Comparison of ENCODE assay signal across 8 cellular contexts in the genomic region with DNA sequence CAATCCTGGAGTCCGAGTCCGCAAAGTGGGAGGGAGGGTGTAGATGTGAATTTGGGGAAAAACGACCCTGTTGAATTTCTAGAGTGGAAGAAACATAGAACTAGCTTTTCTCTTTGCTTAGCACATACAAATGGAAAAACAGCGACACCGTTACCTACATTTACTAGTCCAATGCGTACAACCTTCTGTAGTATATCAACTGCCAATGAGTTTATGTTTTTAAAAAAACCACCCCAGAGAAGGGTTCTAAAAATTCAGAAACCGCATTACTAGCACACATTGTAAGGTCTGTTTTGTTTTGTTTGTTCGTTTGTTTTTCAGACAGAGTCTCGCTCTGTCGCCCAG. TPM values are rescaled to one million over a fixed set of nuclear protein-coding genes. Genes with fewer than 3 reads are reported as not detected.
DNase-seq lines count a peak whose midpoint lies in the region; ATAC-seq, FAIRE-seq and TF ChIP-seq lines count a peak whose summit lies in the region.

No MANE protein-coding gene starts in this region.

- peak overlapping the region; percentile 95 to 100 (median 98) for H3K4me3 Mint-ChIP-seq in brain

- TF ChIP-seq RAD21 in SK-N-SH (IDR thresholded peaks at IDR 0.05; ENCODE audit: low read length), result no peak

- peaks cover 29% of the 10 kb centered on the region for H3K4me1 Mint-ChIP-seq in brain

- no peak for TF ChIP-seq EP300 in SK-N-SH (IDR thresholded peaks at IDR 0.05; ENCODE audit: borderline replicate concordance in 1 of 2, low read depth in 1 of 2, low read length in 1 of 2)

- H3K27me3 Mint-ChIP-seq in brain, result peaks cover 17% of the 10 kb centered on the region

- peaks cover 3% of the 10 kb centered on the region; the same call in 1 of the 2 replicates for H4K20me1 ChIP-seq in SK-N-SH (ENCODE audit: insufficient read depth)

- ATAC-seq in SK-N-SH treated with all-trans-retinoic acid at 6 μM for 48 hours (no peak), HG03135 (IDR thresholded peaks at IDR 0.05; ENCODE audit: unreplicated experiment) (peak; percentile 25)

- CTCF ChIA-PET in SK-N-SH (lab: Yijun Ruan, JAX), result no interaction called here

- WGBS in SK-N-SH (ENCODE audit: low lambda C conversion rate), result 25% methylated on average over 10 of the region's 10 CpGs

- POLR2A ChIA-PET in SK-N-SH (lab: Yijun Ruan, JAX), result no interaction called here

- H3K27me3 ChIP-seq in SK-N-SH (ENCODE audit: insufficient read depth) (no peaks in the 10 kb centered on the region), mucosa of stomach (ENCODE audit: control insufficient read depth, insufficient read depth, low read length) (no peaks in the 10 kb centered on the region)

- DNase-seq in SK-N-SH (no peak), RCC 7860 (ENCODE audit: low spot score) (no peak), NCI-H748 (lab: John Stamatoyannopoulos, UW; ENCODE audit: unreplicated experiment) (no peak)
- no peak for DNase-seq in activated effector memory CD4-positive, alpha-beta T cell treated with Interleukin-2 at 50 U/mL for 16 hours

- peaks cover 5% of the 10 kb centered on the region for H3F3A ChIP-seq in SK-N-SH (replicated peaks; ENCODE audit: insufficient read depth)

- peak overlapping the region; percentile 78 to 85 for H3K4me3 ChIP-seq in SK-N-SH (ENCODE audit: low read depth in 2 of 2, low read length in 1 of 2)
- peak overlapping the region; percentile 85 for H3K4me3 ChIP-seq in mucosa of stomach (ENCODE audit: low read length)

- H3K36me3 Mint-ChIP-seq in brain, result peaks cover 42% of the 10 kb centered on the region

- peak overlapping the region; percentile 98 for H2AFZ ChIP-seq in SK-N-SH (ENCODE audit: low read depth)

- no peaks in the 10 kb centered on the region; a peak in 1 of 4 replicates for H3K4me1 ChIP-seq in SK-N-SH (ENCODE audit: control insufficient read depth in 1 of 2, insufficient read depth in 2 of 2, low read depth in 1 of 2, low read length in 1 of 2)
- H3K4me1 ChIP-seq in mucosa of stomach (ENCODE audit: control insufficient read depth, insufficient read depth, low read length), result no peaks in the 10 kb centered on the region

- no peaks in the 10 kb centered on the region for H3K9me2 ChIP-seq in SK-N-SH

- H3K79me2 ChIP-seq in SK-N-SH (ENCODE audit: insufficient read depth), result peaks cover 46% of the 10 kb centered on the region

- TF ChIP-seq CTCF in SK-N-SH (IDR thresholded peaks at IDR 0.05), result no peak
- no peak for TF ChIP-seq CTCF in brain (conservative IDR thresholded peaks at IDR 0.05)

- peak overlapping the region; percentile 21 to 36; a peak in 2 of 4 replicates for H3K27ac ChIP-seq in SK-N-SH (ENCODE audit: low read depth in 2 of 2, low read length in 1 of 2)

- H3K4me2 ChIP-seq in SK-N-SH, result peak overlapping the region; percentile 80

- H3K27ac Mint-ChIP-seq in brain, result peak overlapping the region; percentile 97 to 99 (median 98)

- H3K9ac ChIP-seq in SK-N-SH (peak overlapping the region; percentile 20; the same call in 1 of the 2 replicates), mucosa of stomach (ENCODE audit: low read length) (peak overlapping the region; percentile 24)

- H3K9me3 ChIP-seq in SK-N-SH (no peaks in the 10 kb centered on the region), mucosa of stomach (ENCODE audit: control insufficient read depth, low read length) (no peaks in the 10 kb centered on the region)

- H3K36me3 ChIP-seq in SK-N-SH (replicated peaks in 1 of 2; ENCODE audit: control insufficient read depth in 1 of 2, insufficient read depth in 2 of 2, low read length in 1 of 2), result peaks cover 0 to 7% of the 10 kb centered on the region in 2 experiments
- no peaks in the 10 kb centered on the region for H3K36me3 ChIP-seq in mucosa of stomach (ENCODE audit: control insufficient read depth, insufficient read depth, low read length)

- no peak for FAIRE-seq in RCC 7860 (lab: Jason Lieb, UNC)

- H3K9me3 Mint-ChIP-seq in brain, result peaks cover 4 to 27% (median 12%) of the 10 kb centered on the region in 5 experiments

TF ChIP-seq in SK-N-SH, 30 proteins besides CTCF, POLR2A, EP300 and RAD21 (continues in another document):
- TF ChIP-seq RXRA (IDR thresholded peaks at IDR 0.05; ENCODE audit: borderline replicate concordance, low read depth) (no peak), RCOR1 (IDR thresholded peaks at IDR 0.05; ENCODE audit: low read length) (no peak), ELF1 (IDR thresholded peaks at IDR 0.05) (no peak), TEAD4 (IDR thresholded peaks at IDR 0.05; ENCODE audit: borderline replicate concordance, insufficient read depth) (no peak), FOSL2 (IDR thresholded peaks at IDR 0.05; ENCODE audit: borderline replicate concordance, low read depth) (no peak), POLR2AphosphoS5 (IDR thresholded peaks at IDR 0.05; ENCODE audit: low read depth, low read length) (no peak), TAF1 (IDR thresholded peaks at IDR 0.05; ENCODE audit: borderline replicate concordance, low read depth, low read length) (no peak), FOXJ3 (CRISPR knock-in tag; IDR thresholded peaks at IDR 0.05) (no peak), MXI1 (IDR thresholded peaks at IDR 0.05; ENCODE audit: low read depth, low read length) (no peak), RFX5 (IDR thresholded peaks at IDR 0.05; ENCODE audit: low read length) (no peak)
- TF ChIP-seq, protein P1, sequence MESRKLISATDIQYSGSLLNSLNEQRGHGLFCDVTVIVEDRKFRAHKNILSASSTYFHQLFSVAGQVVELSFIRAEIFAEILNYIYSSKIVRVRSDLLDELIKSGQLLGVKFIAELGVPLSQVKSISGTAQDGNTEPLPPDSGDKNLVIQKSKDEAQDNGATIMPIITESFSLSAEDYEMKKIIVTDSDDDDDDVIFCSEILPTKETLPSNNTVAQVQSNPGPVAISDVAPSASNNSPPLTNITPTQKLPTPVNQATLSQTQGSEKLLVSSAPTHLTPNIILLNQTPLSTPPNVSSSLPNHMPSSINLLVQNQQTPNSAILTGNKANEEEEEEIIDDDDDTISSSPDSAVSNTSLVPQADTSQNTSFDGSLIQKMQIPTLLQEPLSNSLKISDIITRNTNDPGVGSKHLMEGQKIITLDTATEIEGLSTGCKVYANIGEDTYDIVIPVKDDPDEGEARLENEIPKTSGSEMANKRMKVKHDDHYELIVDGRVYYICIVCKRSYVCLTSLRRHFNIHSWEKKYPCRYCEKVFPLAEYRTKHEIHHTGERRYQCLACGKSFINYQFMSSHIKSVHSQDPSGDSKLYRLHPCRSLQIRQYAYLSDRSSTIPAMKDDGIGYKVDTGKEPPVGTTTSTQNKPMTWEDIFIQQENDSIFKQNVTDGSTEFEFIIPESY (IDR thresholded peaks at IDR 0.05; ENCODE audit: borderline replicate concordance, low read depth), result no peak
- TF ChIP-seq, protein P2, sequence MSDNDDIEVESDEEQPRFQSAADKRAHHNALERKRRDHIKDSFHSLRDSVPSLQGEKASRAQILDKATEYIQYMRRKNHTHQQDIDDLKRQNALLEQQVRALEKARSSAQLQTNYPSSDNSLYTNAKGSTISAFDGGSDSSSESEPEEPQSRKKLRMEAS (IDR thresholded peaks at IDR 0.05; ENCODE audit: low read depth), result no peak

TF ChIP-seq in SK-N-SH treated with all-trans-retinoic acid at 6 μM for 48 hours, 23 proteins besides CTCF, POLR2A, EP300 and RAD21 (continues in another document):
- TF ChIP-seq ZNF8 (CRISPR knock-in tag; IDR thresholded peaks at IDR 0.05), result no peak
- no peak for TF ChIP-seq ZFP3 (CRISPR knock-in tag; IDR thresholded peaks at IDR 0.05)
- TF ChIP-seq GLIS3 (CRISPR knock-in tag; IDR thresholded peaks at IDR 0.05), result no peak
- no peak for TF ChIP-seq BACH2 (CRISPR knock-in tag; IDR thresholded peaks at IDR 0.05; ENCODE audit: borderline replicate concordance)
- no peak for TF ChIP-seq SNAI2 (CRISPR knock-in tag; IDR thresholded peaks at IDR 0.05)
- TF ChIP-seq OSR1 (CRISPR knock-in tag; IDR thresholded peaks at IDR 0.05), result no peak
- no peak for TF ChIP-seq ARNTL (CRISPR knock-in tag; IDR thresholded peaks at IDR 0.05; ENCODE audit: borderline replicate concordance, low read depth)
- TF ChIP-seq ESRRG (CRISPR knock-in tag; IDR thresholded peaks at IDR 0.05), result no peak
- TF ChIP-seq ISL1 (CRISPR knock-in tag; IDR thresholded peaks at IDR 0.05), result no peak
- TF ChIP-seq, protein P3, sequence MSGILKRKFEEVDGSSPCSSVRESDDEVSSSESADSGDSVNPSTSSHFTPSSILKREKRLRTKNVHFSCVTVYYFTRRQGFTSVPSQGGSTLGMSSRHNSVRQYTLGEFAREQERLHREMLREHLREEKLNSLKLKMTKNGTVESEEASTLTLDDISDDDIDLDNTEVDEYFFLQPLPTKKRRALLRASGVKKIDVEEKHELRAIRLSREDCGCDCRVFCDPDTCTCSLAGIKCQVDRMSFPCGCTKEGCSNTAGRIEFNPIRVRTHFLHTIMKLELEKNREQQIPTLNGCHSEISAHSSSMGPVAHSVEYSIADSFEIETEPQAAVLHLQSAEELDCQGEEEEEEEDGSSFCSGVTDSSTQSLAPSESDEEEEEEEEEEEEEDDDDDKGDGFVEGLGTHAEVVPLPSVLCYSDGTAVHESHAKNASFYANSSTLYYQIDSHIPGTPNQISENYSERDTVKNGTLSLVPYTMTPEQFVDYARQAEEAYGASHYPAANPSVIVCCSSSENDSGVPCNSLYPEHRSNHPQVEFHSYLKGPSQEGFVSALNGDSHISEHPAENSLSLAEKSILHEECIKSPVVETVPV (CRISPR knock-in tag; IDR thresholded peaks at IDR 0.05), result no peak
- TF ChIP-seq TCF4 (CRISPR knock-in tag; IDR thresholded peaks at IDR 0.05; ENCODE audit: borderline replicate concordance), result no peak
- TF ChIP-seq ZC3H10 (CRISPR knock-in tag; IDR thresholded peaks at IDR 0.05), result no peak
- no peak for TF ChIP-seq TOX (CRISPR knock-in tag; IDR thresholded peaks at IDR 0.05; ENCODE audit: borderline replicate concordance)
- TF ChIP-seq ZNF70 (CRISPR knock-in tag; IDR thresholded peaks at IDR 0.05), result no peak
- TF ChIP-seq RARB (CRISPR knock-in tag; IDR thresholded peaks at IDR 0.05), result no peak

RNA-seq across cellular contexts. Expression of a gene that starts 0.3 kb away (rescaled TPM):
- polyA plus RNA-seq in SK-N-SH (2012; rRNA removed) (39.4 and 59.0 TPM in 2 replicates), brain (ENCODE audit: insufficient read depth, low read depth, low replicate concordance) (14.8 TPM)
- polyA plus RNA-seq in SK-N-SH (2012; cell fraction: cytosol; rRNA removed), result 43.9 and 46.6 TPM in 2 replicates
- 55.2 and 89.7 TPM in 2 replicates for polyA plus RNA-seq in SK-N-SH (2012; cell fraction: nucleus; rRNA removed)

RNA-seq across cellular contexts. Expression of a gene that starts 45.6 kb away (rescaled TPM):
- polyA plus RNA-seq in SK-N-SH (2012; rRNA removed), result not detected in 2 replicates
- polyA plus RNA-seq in SK-N-SH (2012; cell fraction: cytosol; rRNA removed), result not detected in 2 replicates
- not detected in 2 replicates for polyA plus RNA-seq in SK-N-SH (2012; cell fraction: nucleus; rRNA removed)
- polyA plus RNA-seq in brain (ENCODE audit: insufficient read depth, low read depth, low replicate concordance), result not detected

RNA-seq across cellular contexts. Expression of a gene that starts 59.2 kb away (rescaled TPM):
- polyA plus RNA-seq in SK-N-SH (2012; rRNA removed), result 29.0 TPM in 2 replicates
- polyA plus RNA-seq in SK-N-SH (2012; cell fraction: cytosol; rRNA removed), result 26.0 and 35.4 TPM in 2 replicates
- 30.5 and 49.8 TPM in 2 replicates for polyA plus RNA-seq in SK-N-SH (2012; cell fraction: nucleus; rRNA removed)
- polyA plus RNA-seq in brain (ENCODE audit: insufficient read depth, low read depth, low replicate concordance), result 21.6 TPM
